In the genomic region with DNA sequence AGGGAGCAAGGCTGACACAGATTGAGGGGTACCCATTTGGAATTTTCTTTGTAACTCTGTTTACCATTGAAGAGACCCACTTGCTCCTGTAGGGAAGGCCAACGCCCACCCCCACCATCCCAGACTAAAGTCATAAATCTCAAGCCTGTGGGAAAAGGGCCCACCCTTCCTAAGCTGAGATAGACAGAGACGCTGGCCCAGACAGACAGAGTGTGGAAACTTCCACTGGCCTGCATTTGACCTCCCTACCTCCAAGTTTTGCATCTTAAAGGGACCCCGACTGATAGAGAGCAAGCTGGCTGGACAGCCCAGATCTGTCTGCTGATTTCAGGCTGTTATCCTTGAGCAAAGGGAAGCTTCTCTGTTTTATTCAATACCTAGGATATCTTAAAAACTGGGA, we compare ENCODE assay signal across 18 cellular contexts. TPM values are rescaled to one million over a fixed set of nuclear protein-coding genes. Genes with fewer than 3 reads are reported as not detected.
DNase-seq lines count a peak whose midpoint lies in the region; ATAC-seq and TF ChIP-seq lines count a peak whose summit lies in the region.
"Had no signal": no experiment of that assay in that cellular context is flagged by ENCODE, and none has a peak within 500 bp of the region (broad histone marks: within the 10 kb centered on the region; RNA-seq: fewer than 3 reads in every experiment).

No MANE protein-coding gene starts in this region.

- no peak overlapping the region for H3K4me3 Mint-ChIP-seq in WTC11
- H3K4me3 Mint-ChIP-seq in nephron: no peak overlapping the region
- H3K4me3 Mint-ChIP-seq: activated T-cell treated with anti-CD3 and anti-CD28 coated beads, Interleukin-2, amount 50 U/mL, for 4 hours; effector memory CD8-positive, alpha-beta T cell; natural killer cell had no signal

- POLR2A ChIA-PET in WTC11 (lab: Charles Lee): no interaction called here

- TF ChIP-seq EP300 in sigmoid colon (IDR thresholded peaks at IDR 0.05): no peak

- DNase-seq in AG10803 (ENCODE audit: low read depth) (peak; percentile 46), WTC11 (ENCODE audit: low spot score) (peak; percentile 20), cardiac muscle cell (ENCODE audit: low read depth in 1 of 2, low spot score in 1 of 2) (peak; percentile 56 to 59), sigmoid colon (no peak), UCSD-AML1 (lab: John Stamatoyannopoulos, UW; ENCODE audit: unreplicated experiment) (no peak), glomerular visceral epithelial cell (ENCODE audit: extremely low spot score) (no peak)
- DNase-seq: activated T-cell treated with anti-CD3 and anti-CD28 coated beads, Interleukin-2, amount 50 U/mL, for 4 hours; DMS 273 treated with DMSO at 0.1 percent for 48 hours; effector memory CD8-positive, alpha-beta T cell; natural killer cell; NCI-H1092; SHP77; transverse colon had no signal

- H3K4me3 ChIP-seq in AG10803 (ENCODE audit: low read length) (no peak overlapping the region; the same call in 1 of the 2 replicates), cardiac muscle cell (no peak overlapping the region), sigmoid colon (no peak overlapping the region)
- H3K4me3 ChIP-seq: transverse colon had no signal

- H3K9me3 ChIP-seq in cardiac muscle cell (ENCODE audit: low read depth): no peaks in the 10 kb centered on the region
- H3K9me3 ChIP-seq in sigmoid colon: no peaks in the 10 kb centered on the region
- H3K9me3 ChIP-seq: ascending aorta, transverse colon had no signal

- intact Hi-C loops in sigmoid colon (cut with DNase I): no loop called here

- H3K27ac ChIP-seq in cardiac muscle cell (no peak overlapping the region), sigmoid colon (peak overlapping the region in 1 of 4 donors; percentile 36)

- H3K4me1 Mint-ChIP-seq in WTC11: peaks cover 15% of the 10 kb centered on the region
- peaks cover 79% of the 10 kb centered on the region for H3K4me1 Mint-ChIP-seq in nephron
- H3K4me1 Mint-ChIP-seq: natural killer cell had no signal

- TF ChIP-seq POLR2A in sigmoid colon (IDR thresholded peaks at IDR 0.05): no peak

- H3K27me3 ChIP-seq in cardiac muscle cell: no peaks in the 10 kb centered on the region
- no peaks in the 10 kb centered on the region for H3K27me3 ChIP-seq in sigmoid colon
- H3K27me3 ChIP-seq: ascending aorta, transverse colon had no signal

- H3K36me3 Mint-ChIP-seq in WTC11 (no peaks in the 10 kb centered on the region; the same call in 1 of the 2 replicates), nephron (ENCODE audit: low read depth) (peaks cover 4% of the 10 kb centered on the region)
- H3K36me3 Mint-ChIP-seq: natural killer cell had no signal

- H3K27ac Mint-ChIP-seq in WTC11 (no peak overlapping the region), nephron (peak overlapping the region; percentile 92 to 98 (median 94))
- H3K27ac Mint-ChIP-seq: effector memory CD8-positive, alpha-beta T cell; natural killer cell had no signal

- ATAC-seq in WTC11: peak; percentile 74
- ATAC-seq in HG03520 (IDR thresholded peaks at IDR 0.05; ENCODE audit: unreplicated experiment): no peak
- ATAC-seq: activated T-cell treated with anti-CD3 and anti-CD28 coated beads, Interleukin-2, amount 50 U/mL, for 4 hours; effector memory CD8-positive, alpha-beta T cell; natural killer cell had no signal

- CTCF ChIA-PET in WTC11 (lab: Charles Lee): interaction anchor here (0.8 to 1.1 kb wide), 3 partner anchors 23 to 181 kb away, joined by 3 to 4 read pairs (median 3); no protein-coding TSS in a partner anchor

- peaks cover 12% of the 10 kb centered on the region for H3K9me3 Mint-ChIP-seq in WTC11
- H3K9me3 Mint-ChIP-seq in nephron: peaks cover 4% of the 10 kb centered on the region
- H3K9me3 Mint-ChIP-seq: activated T-cell treated with anti-CD3 and anti-CD28 coated beads, Interleukin-2, amount 50 U/mL, for 4 hours; effector memory CD8-positive, alpha-beta T cell; natural killer cell had no signal

- peaks cover 22% of the 10 kb centered on the region for H3K27me3 Mint-ChIP-seq in WTC11 (ENCODE audit: low read depth)
- no peaks in the 10 kb centered on the region for H3K27me3 Mint-ChIP-seq in nephron (ENCODE audit: low read depth)

- TF ChIP-seq CTCF in AG10803 (conservative IDR thresholded peaks at IDR 0.05; ENCODE audit: low read length) (no peak), WTC11 (IDR thresholded peaks at IDR 0.05) (no peak), cardiac muscle cell (IDR thresholded peaks at IDR 0.05; ENCODE audit: low read depth, low read length) (no peak), nephron (IDR thresholded peaks at IDR 0.05; ENCODE audit: unreplicated experiment in 3 of 3) (no peak), sigmoid colon (IDR thresholded peaks at IDR 0.05) (no peak)

- 55 to 63% methylated on average over 3 of the region's 3 CpGs for WGBS in sigmoid colon, 2 donors

- H3K4me1 ChIP-seq in cardiac muscle cell (ENCODE audit: low read depth) (peaks cover 22% of the 10 kb centered on the region), sigmoid colon (peaks cover 0 to 34% (median 15%) of the 10 kb centered on the region in 4 donors)

- H3K36me3 ChIP-seq in cardiac muscle cell (no peaks in the 10 kb centered on the region), sigmoid colon (no peaks in the 10 kb centered on the region)
- H3K36me3 ChIP-seq: ascending aorta, transverse colon had no signal

TF ChIP-seq in WTC11, 78 proteins besides CTCF, POLR2A, EP300 and RAD21:
- no peak for TF ChIP-seq SP1 (CRISPR knock-in tag; conservative IDR thresholded peaks at IDR 0.05)
- no peak for TF ChIP-seq TP53 (CRISPR knock-in tag; IDR thresholded peaks at IDR 0.05)
- no peak for TF ChIP-seq GTF2I (CRISPR knock-in tag; conservative IDR thresholded peaks at IDR 0.05)
- no peak for TF ChIP-seq NFATC4 (CRISPR knock-in tag; IDR thresholded peaks at IDR 0.05)
- no peak for TF ChIP-seq IRF2 (CRISPR knock-in tag; IDR thresholded peaks at IDR 0.05; ENCODE audit: borderline replicate concordance, low read depth)
- TF ChIP-seq NR1H2 (CRISPR knock-in tag; IDR thresholded peaks at IDR 0.05): no peak
- TF ChIP-seq GABPB1 (CRISPR knock-in tag; IDR thresholded peaks at IDR 0.05): no peak
- TF ChIP-seq, protein P1, sequence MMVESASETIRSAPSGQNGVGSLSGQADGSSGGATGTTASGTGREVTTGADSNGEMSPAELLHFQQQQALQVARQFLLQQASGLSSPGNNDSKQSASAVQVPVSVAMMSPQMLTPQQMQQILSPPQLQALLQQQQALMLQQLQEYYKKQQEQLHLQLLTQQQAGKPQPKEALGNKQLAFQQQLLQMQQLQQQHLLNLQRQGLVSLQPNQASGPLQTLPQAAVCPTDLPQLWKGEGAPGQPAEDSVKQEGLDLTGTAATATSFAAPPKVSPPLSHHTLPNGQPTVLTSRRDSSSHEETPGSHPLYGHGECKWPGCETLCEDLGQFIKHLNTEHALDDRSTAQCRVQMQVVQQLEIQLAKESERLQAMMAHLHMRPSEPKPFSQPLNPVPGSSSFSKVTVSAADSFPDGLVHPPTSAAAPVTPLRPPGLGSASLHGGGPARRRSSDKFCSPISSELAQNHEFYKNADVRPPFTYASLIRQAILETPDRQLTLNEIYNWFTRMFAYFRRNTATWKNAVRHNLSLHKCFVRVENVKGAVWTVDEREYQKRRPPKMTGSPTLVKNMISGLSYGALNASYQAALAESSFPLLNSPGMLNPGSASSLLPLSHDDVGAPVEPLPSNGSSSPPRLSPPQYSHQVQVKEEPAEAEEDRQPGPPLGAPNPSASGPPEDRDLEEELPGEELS (CRISPR knock-in tag; IDR thresholded peaks at IDR 0.05): no peak
- no peak for TF ChIP-seq CREM (CRISPR knock-in tag; IDR thresholded peaks at IDR 0.05)
- TF ChIP-seq SMAD3 (CRISPR knock-in tag; IDR thresholded peaks at IDR 0.05; ENCODE audit: borderline replicate concordance): no peak
- no peak for TF ChIP-seq MXD4 (CRISPR knock-in tag; IDR thresholded peaks at IDR 0.05; ENCODE audit: borderline replicate concordance)
- no peak for TF ChIP-seq USF1 (CRISPR knock-in tag; IDR thresholded peaks at IDR 0.05)
- TF ChIP-seq, protein P2, sequence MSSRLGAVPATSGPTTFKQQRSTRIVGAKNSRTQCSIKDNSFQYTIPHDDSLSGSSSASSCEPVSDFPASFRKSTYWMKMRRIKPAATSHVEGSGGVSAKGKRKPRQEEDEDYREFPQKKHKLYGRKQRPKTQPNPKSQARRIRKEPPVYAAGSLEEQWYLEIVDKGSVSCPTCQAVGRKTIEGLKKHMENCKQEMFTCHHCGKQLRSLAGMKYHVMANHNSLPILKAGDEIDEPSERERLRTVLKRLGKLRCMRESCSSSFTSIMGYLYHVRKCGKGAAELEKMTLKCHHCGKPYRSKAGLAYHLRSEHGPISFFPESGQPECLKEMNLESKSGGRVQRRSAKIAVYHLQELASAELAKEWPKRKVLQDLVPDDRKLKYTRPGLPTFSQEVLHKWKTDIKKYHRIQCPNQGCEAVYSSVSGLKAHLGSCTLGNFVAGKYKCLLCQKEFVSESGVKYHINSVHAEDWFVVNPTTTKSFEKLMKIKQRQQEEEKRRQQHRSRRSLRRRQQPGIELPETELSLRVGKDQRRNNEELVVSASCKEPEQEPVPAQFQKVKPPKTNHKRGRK (CRISPR knock-in tag; IDR thresholded peaks at IDR 0.05; ENCODE audit: borderline replicate concordance): no peak

RNA-seq across cellular contexts. Expression of gene SLC14A2, which starts 48.2 kb away (rescaled TPM):
- total RNA-seq in WTC11 (2021): 0.05 to 0.07 TPM in 2 of 3 replicates, not detected in the other
- 0.21 TPM in 1 of 2 replicates, not detected in the other for total RNA-seq in cardiac muscle cell
- 0.05 TPM in 1 of 2 replicates, not detected in the other for polyA plus RNA-seq in cardiac muscle cell
- total RNA-seq in sigmoid colon: under 1 TPM in 1 of 4 donors, not detected in 3; 0.28 TPM
- polyA plus RNA-seq in sigmoid colon: under 1 TPM in 1 of 3 donors, not detected in 2; 0.01 TPM
- total RNA-seq: activated T-cell treated with anti-CD3 and anti-CD28 coated beads, Interleukin-2, amount 50 U/mL, for 4 hours; ascending aorta; HT1080; transverse colon had no signal
- polyA plus RNA-seq: AG04450 had no signal

Comparison
In these comparisons a context has a peak if more than half of its experiments do, and no peak if none do; other contexts are left out.
1. DNase-seq: peak in AG10803 (single experiment), WTC11 (single experiment) and cardiac muscle cell (2 of 2); none in sigmoid colon (single experiment), UCSD-AML1 (single experiment) and glomerular visceral epithelial cell (single experiment).